Comparison of ENCODE assay signal across 8 cellular contexts in genomic region chr1:242454262-242455051, GRCh38.
DNase-seq lines count a peak whose midpoint lies in the region; ATAC-seq, FAIRE-seq and TF ChIP-seq lines count a peak whose summit lies in the region.

No MANE protein-coding gene starts in this region.

- no peak overlapping the region for H2BK120ac ChIP-seq in mesendoderm (ENCODE audit: low read depth, low read length)

- no peak overlapping the region for H2BK5ac ChIP-seq in mesendoderm (ENCODE audit: low read length)

- no peak overlapping the region for H3K56ac ChIP-seq in mesendoderm (ENCODE audit: low read length)

- no peaks in the 10 kb centered on the region for H3K4me1 ChIP-seq in mesendoderm (ENCODE audit: control insufficient read depth, low read depth, low read length)

- no peak for FAIRE-seq in bronchial epithelial cell (lab: Jason Lieb, UNC)

- no peaks in the 10 kb centered on the region for H3K27me3 ChIP-seq in bronchial epithelial cell (ENCODE audit: control insufficient read depth, insufficient read depth, low read length)
- no peaks in the 10 kb centered on the region for H3K27me3 ChIP-seq in mesendoderm (ENCODE audit: insufficient read depth, low read length, poor library complexity)

- peak; percentile 50 for ATAC-seq in GM18873 (IDR thresholded peaks at IDR 0.05; ENCODE audit: low FRiP score, unreplicated experiment)
- ATAC-seq in HG03354 (IDR thresholded peaks at IDR 0.05; ENCODE audit: poor library complexity, severe bottlenecking, unreplicated experiment), result peak; percentile 72
- ATAC-seq in HG03571 (IDR thresholded peaks at IDR 0.05; ENCODE audit: unreplicated experiment), result no peak
- ATAC-seq in HG03045 (IDR thresholded peaks at IDR 0.05; ENCODE audit: unreplicated experiment), result no peak

- H3K36me3 ChIP-seq in bronchial epithelial cell (ENCODE audit: control insufficient read depth, insufficient read depth, low read length), result no peaks in the 10 kb centered on the region
- H3K36me3 ChIP-seq in mesendoderm (ENCODE audit: control insufficient read depth, insufficient read depth, low read length), result no peaks in the 10 kb centered on the region

- H3K79me2 ChIP-seq in mesendoderm (ENCODE audit: control insufficient read depth, insufficient read depth, low read length), result no peaks in the 10 kb centered on the region

- DNase-seq in NCI-H748 (lab: John Stamatoyannopoulos, UW; ENCODE audit: unreplicated experiment), result peak; percentile 70
- peak; percentile 29 for DNase-seq in bronchial epithelial cell (ENCODE audit: low read depth)
- DNase-seq in mesendoderm, result peak; percentile 72

- no peak overlapping the region for H2BK15ac ChIP-seq in mesendoderm (replicated peaks; ENCODE audit: low read depth)

- no peak overlapping the region for H3K4me2 ChIP-seq in mesendoderm (ENCODE audit: low read length)

- no peak overlapping the region for H3K23ac ChIP-seq in mesendoderm (ENCODE audit: low read length)

- TF ChIP-seq CTCF in C4-2B (conservative IDR thresholded peaks at IDR 0.05), result peak; percentile 91
- peak; percentile 66 for TF ChIP-seq CTCF in bronchial epithelial cell (IDR thresholded peaks at IDR 0.05; ENCODE audit: insufficient read depth, low read length, severe bottlenecking)

- no peak overlapping the region for H4K8ac ChIP-seq in mesendoderm (ENCODE audit: low read depth, low read length)

- no peak overlapping the region for H2AK5ac ChIP-seq in mesendoderm (ENCODE audit: low read length)

- no peak overlapping the region for H3K27ac ChIP-seq in C4-2B
- no peak overlapping the region for H3K27ac ChIP-seq in mesendoderm (ENCODE audit: low read depth, low read length)

- H3K4ac ChIP-seq in mesendoderm (ENCODE audit: low read depth, low read length), result no peak overlapping the region

- WGBS in mesendoderm (ENCODE audit: extremely low coverage, insufficient coverage, low lambda C conversion rate), result 100% methylated on average over 2 of the region's 9 CpGs

- no peak overlapping the region for H4K5ac ChIP-seq in mesendoderm (ENCODE audit: low read length)

- no peak overlapping the region for H3K9ac ChIP-seq in mesendoderm (ENCODE audit: low read length)

- no peak overlapping the region for H3K4me3 ChIP-seq in bronchial epithelial cell (ENCODE audit: low read depth, low read length)
- no peak overlapping the region for H3K4me3 ChIP-seq in mesendoderm (ENCODE audit: low read length)

- no peak overlapping the region for H3K18ac ChIP-seq in mesendoderm (ENCODE audit: low read length)

- H3K79me1 ChIP-seq in mesendoderm (ENCODE audit: low read length), result no peaks in the 10 kb centered on the region

Comparison
In these comparisons a context has a peak if more than half of its experiments do, and no peak if none do; other contexts are left out.
1. ATAC-seq: peak in GM18873 (single experiment) and HG03354 (single experiment); none in HG03571 (single experiment) and HG03045 (single experiment).
2. Peak in every context shown above with its lines, with median percentiles within 50 percentile points of each other: DNase-seq.